ENCODE assay signal across 20 cellular contexts in the genomic region with DNA sequence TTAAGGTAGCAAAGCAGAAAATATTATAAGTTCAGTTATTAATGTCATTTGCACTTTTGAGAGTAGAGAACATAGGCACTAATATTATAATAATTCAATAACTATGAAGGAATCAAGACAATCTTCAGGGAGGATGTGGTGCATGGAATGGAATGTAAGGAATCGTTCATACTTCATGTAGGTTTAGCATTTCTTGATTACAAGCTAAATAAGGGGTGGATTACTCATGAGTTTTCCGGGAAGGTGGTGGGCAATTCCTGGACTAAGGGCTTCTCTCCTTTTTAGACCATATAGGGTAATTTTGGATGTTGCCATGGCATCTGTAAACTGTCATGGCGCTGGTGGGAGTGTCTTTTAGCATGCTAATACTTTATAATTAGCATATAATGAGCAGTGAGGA. TPM values are rescaled to one million over a fixed set of nuclear protein-coding genes. Genes with fewer than 3 reads are reported as not detected.
DNase-seq lines count a peak whose midpoint lies in the region; ATAC-seq, FAIRE-seq and TF ChIP-seq lines count a peak whose summit lies in the region.
"Had no signal": no experiment of that assay in that cellular context is flagged by ENCODE, and none has a peak within 500 bp of the region (broad histone marks: within the 10 kb centered on the region; RNA-seq: fewer than 3 reads in every experiment).

No MANE protein-coding gene starts in this region.

- BruUV-seq in mammary epithelial cell (replicated peaks; lab: Mats Ljungman, UMichigan) (no TSS peak), MCF 10A (replicated peaks; lab: Mats Ljungman, UMichigan) (no TSS peak), OCI-LY7 (replicated peaks; lab: Mats Ljungman, UMichigan) (no TSS peak), endothelial cell of umbilical vein (replicated peaks; lab: Mats Ljungman, UMichigan) (no TSS peak), PC-9 (replicated peaks; lab: Mats Ljungman, UMichigan) (no TSS peak)

- dilution Hi-C loops in mammary epithelial cell (cut with HindIII; ENCODE audit: low sequenced_read_pairs): no loop called here
- dilution Hi-C loops in endothelial cell of umbilical vein (cut with MboI; ENCODE audit: extremely low pct_ligation_motif_present, low sequenced_read_pairs): loop anchor here (25.0 kb wide), 1 partner anchor 154 kb away; no protein-coding TSS in a partner anchor

- peaks cover 4% of the 10 kb centered on the region for H3K4me1 ChIP-seq in mammary epithelial cell (ENCODE audit: insufficient read depth, low read length)
- peaks cover 9% of the 10 kb centered on the region for H3K4me1 ChIP-seq in OCI-LY7 (ENCODE audit: insufficient read depth, low read length, poor library complexity, severe bottlenecking)
- H3K4me1 ChIP-seq in endothelial cell of umbilical vein (ENCODE audit: control insufficient read depth, extremely low read depth, insufficient read depth, low read length): peaks cover 8% of the 10 kb centered on the region
- no peaks in the 10 kb centered on the region for H3K4me1 ChIP-seq in PC-9 (replicated peaks; ENCODE audit: insufficient read depth)
- H3K4me1 ChIP-seq: BE2C, body of pancreas had no signal

- H4K20me1 ChIP-seq in mammary epithelial cell (ENCODE audit: insufficient read depth, low read length): no peaks in the 10 kb centered on the region
- no peaks in the 10 kb centered on the region for H4K20me1 ChIP-seq in OCI-LY7 (ENCODE audit: insufficient read depth, low read length)
- no peaks in the 10 kb centered on the region for H4K20me1 ChIP-seq in endothelial cell of umbilical vein (replicated peaks; ENCODE audit: control insufficient read depth, extremely low read depth, insufficient read depth, low read length)
- H4K20me1 ChIP-seq in PC-9 (ENCODE audit: insufficient read depth): no peaks in the 10 kb centered on the region

- no peaks in the 10 kb centered on the region for H3K9me1 ChIP-seq in endothelial cell of umbilical vein (replicated peaks; ENCODE audit: control insufficient read depth, extremely low read depth, insufficient read depth, low read length)

- H3K4me1 Mint-ChIP-seq in MCF 10A (ENCODE audit: insufficient read depth, unreplicated experiment): no peaks in the 10 kb centered on the region

- no peaks in the 10 kb centered on the region for H3K9me2 ChIP-seq in OCI-LY7 (ENCODE audit: insufficient read depth, low read length)
- no peaks in the 10 kb centered on the region for H3K9me2 ChIP-seq in PC-9 (ENCODE audit: insufficient read depth)

- H2AFZ ChIP-seq in mammary epithelial cell (ENCODE audit: low read depth, low read length) (peak overlapping the region; percentile 40), OCI-LY7 (ENCODE audit: low read length) (peak overlapping the region; percentile 70), endothelial cell of umbilical vein (ENCODE audit: low read depth, low read length) (peak overlapping the region; percentile 75), PC-9 (no peak overlapping the region)

- POLR2A ChIA-PET in MCF 10A (lab: Yijun Ruan, JAX) (no interaction called here), OCI-LY7 (lab: Charles Lee) (no interaction called here), endothelial cell of umbilical vein (lab: Charles Lee) (no interaction called here), PC-9 (lab: Charles Lee; ENCODE audit: unreplicated experiment) (no interaction called here)

- no peak overlapping the region for H3K4me3 Mint-ChIP-seq in MCF 10A (ENCODE audit: unreplicated experiment)

- no peak overlapping the region for H3K4me3 ChIP-seq in mammary epithelial cell (replicated peaks in 1 of 3; ENCODE audit: insufficient read depth in 1 of 3, low read depth in 2 of 3, low read length in 3 of 3)
- no peak overlapping the region for H3K4me3 ChIP-seq in OCI-LY7 (ENCODE audit: low read depth, low read length, poor library complexity, severe bottlenecking)
- peak overlapping the region in 1 of 3 experiments; percentile 56 for H3K4me3 ChIP-seq in endothelial cell of umbilical vein (replicated peaks in 1 of 3; ENCODE audit: insufficient read depth in 1 of 3, low read depth in 1 of 3, low read length in 3 of 3)
- H3K4me3 ChIP-seq in PC-9: no peak overlapping the region
- H3K4me3 ChIP-seq: body of pancreas, upper lobe of right lung had no signal

- intact Hi-C loops in mammary epithelial cell (cut with micrococcal nuclease) (loop anchor here (10.0 kb wide), 1 partner anchor 529 kb away; a partner anchor contains a TSS), MCF 10A (cut with micrococcal nuclease) (no loop called here), OCI-LY7 (cut with micrococcal nuclease; ENCODE audit: unreplicated experiment) (loop anchor here (5.0 kb wide), 1 partner anchor 451 kb away; no protein-coding TSS in a partner anchor), endothelial cell of umbilical vein (cut with micrococcal nuclease) (loop anchor here (10.0 kb wide), 1 partner anchor 301 kb away; no protein-coding TSS in a partner anchor), PC-9 (cut with micrococcal nuclease; ENCODE audit: unreplicated experiment) (loop anchor here (10.0 kb wide), 1 partner anchor 171 kb away; no protein-coding TSS in a partner anchor)

- H3K9me3 Mint-ChIP-seq in MCF 10A (ENCODE audit: unreplicated experiment): no peaks in the 10 kb centered on the region
- H3K9me3 Mint-ChIP-seq: activated naive CD4-positive, alpha-beta T cell treated with anti-CD3 and anti-CD28 coated beads, Interleukin-2, amount 50 U/mL, for 24 hours; naive thymus-derived CD8-positive, alpha-beta T cell had no signal

- H3K79me2 ChIP-seq in mammary epithelial cell (ENCODE audit: insufficient read depth, low read length) (no peaks in the 10 kb centered on the region), OCI-LY7 (ENCODE audit: insufficient read depth, low read depth, low read length) (no peaks in the 10 kb centered on the region), endothelial cell of umbilical vein (ENCODE audit: control insufficient read depth, insufficient read depth, low read length) (no peaks in the 10 kb centered on the region), PC-9 (ENCODE audit: low read depth) (no peaks in the 10 kb centered on the region)

- H3K9me3 ChIP-seq in mammary epithelial cell (replicated peaks; ENCODE audit: insufficient read depth, low read length): no peaks in the 10 kb centered on the region
- H3K9me3 ChIP-seq in OCI-LY7 (ENCODE audit: low read length): no peaks in the 10 kb centered on the region
- H3K9me3 ChIP-seq in endothelial cell of umbilical vein (replicated peaks; ENCODE audit: control insufficient read depth, insufficient read depth, low read length): no peaks in the 10 kb centered on the region
- H3K9me3 ChIP-seq in PC-9 (ENCODE audit: insufficient read depth, low read depth): no peaks in the 10 kb centered on the region
- H3K9me3 ChIP-seq: BE2C, body of pancreas, upper lobe of right lung had no signal

- H3F3A ChIP-seq in PC-9 (ENCODE audit: insufficient read depth, low read depth): no peaks in the 10 kb centered on the region

- no peak for FAIRE-seq in endothelial cell of umbilical vein (lab: Jason Lieb, UNC)
- FAIRE-seq: colon, RCC 7860 had no signal

- H3K27me3 Mint-ChIP-seq in MCF 10A (ENCODE audit: insufficient read depth, unreplicated experiment): peaks cover 87% of the 10 kb centered on the region

- no peaks in the 10 kb centered on the region for H3K36me3 ChIP-seq in mammary epithelial cell (ENCODE audit: insufficient read depth, low read length)
- no peaks in the 10 kb centered on the region for H3K36me3 ChIP-seq in OCI-LY7 (ENCODE audit: insufficient read depth, low read length)
- H3K36me3 ChIP-seq in endothelial cell of umbilical vein (ENCODE audit: control insufficient read depth in 2 of 2, extremely low read depth in 1 of 2, insufficient read depth in 2 of 2, low read length in 2 of 2): no peaks in the 10 kb centered on the region
- no peaks in the 10 kb centered on the region for H3K36me3 ChIP-seq in PC-9 (ENCODE audit: low read depth)
- H3K36me3 ChIP-seq: BE2C, upper lobe of right lung had no signal

- in situ Hi-C loops in mammary epithelial cell (cut with MboI; ENCODE audit: low sequenced_read_pairs in 2 of 2): loop anchor here (5.0 to 10.0 kb wide), 2 partner anchors 279 to 281 kb away; no protein-coding TSS in a partner anchor

- CTCF ChIA-PET in mammary epithelial cell (lab: Charles Lee; ENCODE audit: low non-redundant PET) (no interaction called here), MCF 10A (lab: Yijun Ruan, JAX) (interaction anchor here (0.9 to 4.2 kb wide), 4 partner anchors 9 to 452 kb away, joined by 4 to 50 read pairs (median 4); no protein-coding TSS in a partner anchor), OCI-LY7 (lab: Charles Lee; ENCODE audit: unreplicated experiment) (no interaction called here), endothelial cell of umbilical vein (lab: Charles Lee) (interaction anchor here (0.6 to 5.3 kb wide), 11 partner anchors 10 to 452 kb away, joined by 3 to 51 read pairs (median 4); a partner anchor contains a TSS), PC-9 (lab: Charles Lee) (no interaction called here)

- no peak overlapping the region for H3K27ac Mint-ChIP-seq in MCF 10A (ENCODE audit: low read depth, unreplicated experiment)

- H3K4me2 ChIP-seq in mammary epithelial cell (ENCODE audit: insufficient read depth, low read depth, low read length) (peak overlapping the region; percentile 68), OCI-LY7 (ENCODE audit: low read length) (peak overlapping the region; percentile 57), endothelial cell of umbilical vein (ENCODE audit: insufficient read depth, low read length) (peak overlapping the region; percentile 89), PC-9 (no peak overlapping the region)

- TF ChIP-seq CTCF in mammary epithelial cell (conservative IDR thresholded peaks at IDR 0.05 in 1 of 2, IDR thresholded peaks at IDR 0.05 in 1 of 2; ENCODE audit: extremely low read depth in 1 of 2, insufficient read depth in 1 of 2, low read depth in 1 of 2, low read length in 2 of 2) (no peak), MCF 10A (IDR thresholded peaks at IDR 0.05; ENCODE audit: unreplicated experiment) (no peak), OCI-LY7 (conservative IDR thresholded peaks at IDR 0.05; ENCODE audit: low read length) (no peak), endothelial cell of umbilical vein (IDR thresholded peaks at IDR 0.05; ENCODE audit: extremely low read depth in 1 of 2, insufficient read depth in 1 of 2, low read depth in 1 of 2, low read length in 2 of 2) (no peak), PC-9 (conservative IDR thresholded peaks at IDR 0.05) (no peak)

- TF ChIP-seq POLR2A in endothelial cell of umbilical vein (IDR thresholded peaks at IDR 0.05; ENCODE audit: low read depth, low read length): no peak

- H3K9ac ChIP-seq in mammary epithelial cell (ENCODE audit: insufficient read depth, low read length) (no peak overlapping the region), endothelial cell of umbilical vein (replicated peaks; ENCODE audit: extremely low read depth, insufficient read depth, low read length) (peak overlapping the region; percentile 61)

- H3K27me3 ChIP-seq in mammary epithelial cell (ENCODE audit: insufficient read depth, low read length) (peaks cover 3% of the 10 kb centered on the region), endothelial cell of umbilical vein (ENCODE audit: control insufficient read depth in 2 of 2, insufficient read depth in 2 of 2, low read length in 2 of 2) (peaks cover 27 to 36% of the 10 kb centered on the region in 2 experiments), PC-9 (ENCODE audit: insufficient read depth, low read depth) (peaks cover 52% of the 10 kb centered on the region)

- no peaks in the 10 kb centered on the region for H3K36me3 Mint-ChIP-seq in MCF 10A (ENCODE audit: insufficient read depth, unreplicated experiment)
- H3K36me3 Mint-ChIP-seq: activated naive CD4-positive, alpha-beta T cell treated with anti-CD3 and anti-CD28 coated beads, Interleukin-2, amount 50 U/mL, for 24 hours; naive thymus-derived CD8-positive, alpha-beta T cell had no signal

- no peak overlapping the region for H3K27ac ChIP-seq in mammary epithelial cell (ENCODE audit: insufficient read depth, low read depth, low read length)
- no peak overlapping the region for H3K27ac ChIP-seq in OCI-LY7 (ENCODE audit: low read depth, low read length, poor library complexity, severe bottlenecking)
- H3K27ac ChIP-seq in endothelial cell of umbilical vein (ENCODE audit: insufficient read depth, low read depth, low read length): no peak overlapping the region
- no peak overlapping the region for H3K27ac ChIP-seq in PC-9
- H3K27ac ChIP-seq: body of pancreas, upper lobe of right lung had no signal

- ATAC-seq in HG02981 (IDR thresholded peaks at IDR 0.05; ENCODE audit: unreplicated experiment) (no peak), HG03139 (IDR thresholded peaks at IDR 0.05; ENCODE audit: unreplicated experiment) (no peak), HG03442 (IDR thresholded peaks at IDR 0.05; ENCODE audit: unreplicated experiment) (no peak)

- 44% methylated on average over 3 of the region's 3 CpGs for WGBS in mammary epithelial cell (ENCODE audit: low coverage, missing lambda C conversion rate)

- no peak for DNase-seq in mammary epithelial cell
- DNase-seq in MCF 10A (ENCODE audit: unreplicated experiment): no peak
- DNase-seq in OCI-LY7 (ENCODE audit: low spot score): no peak
- DNase-seq in endothelial cell of umbilical vein (ENCODE audit: low read depth, low spot score): peak; percentile 13
- no peak for DNase-seq in PC-9
- DNase-seq: 8988T had no signal

RNA-seq across cellular contexts. Expression of a gene that starts 9.1 kb away (rescaled TPM):
- total RNA-seq in mammary epithelial cell (not detected), MCF 10A (2022) (not detected in 2 replicates), OCI-LY7 (2022) (4.9 and 5.1 TPM in 2 replicates), endothelial cell of umbilical vein (not detected in 2 replicates), PC-9 (2021) (not detected in 2 replicates)
- polyA plus RNA-seq in mammary epithelial cell (not detected), endothelial cell of umbilical vein (not detected in 2 replicates)
- polyA minus RNA-seq in mammary epithelial cell (not detected), endothelial cell of umbilical vein (not detected in 2 replicates)
- total RNA-seq in OCI-LY7 (2014; rRNA removed; shearing (Covaris generic)): 2.9 and 3.1 TPM in 2 replicates
- polyA plus RNA-seq in endothelial cell of umbilical vein (2011; cell fraction: cytosol; rRNA removed): not detected in 2 replicates
- polyA plus RNA-seq in endothelial cell of umbilical vein (2011; cell fraction: nucleus; rRNA removed): not detected in 2 replicates
- polyA plus RNA-seq in endothelial cell of umbilical vein (2012): not detected in 2 replicates
- not detected for polyA minus RNA-seq in endothelial cell of umbilical vein (2011; cell fraction: cytosol; rRNA and poly(A)+ RNA removed)
- polyA minus RNA-seq in endothelial cell of umbilical vein (2011; cell fraction: nucleus; rRNA and poly(A)+ RNA removed): not detected in 2 replicates
- total RNA-seq: activated CD8-positive, alpha-beta memory T cell treated with anti-CD3 and anti-CD28 coated beads for 36 hours; body of pancreas; kidney; naive thymus-derived CD8-positive, alpha-beta T cell; posterior vena cava; skeletal muscle tissue; upper lobe of right lung had no signal
- polyA plus RNA-seq: naive thymus-derived CD8-positive, alpha-beta T cell had no signal

RNA-seq across cellular contexts. Expression of a gene that starts 23.7 kb away (rescaled TPM):
- total RNA-seq in mammary epithelial cell (under 1 TPM in 1 of 2 donors, not detected in 1; 0.67 TPM), MCF 10A (2022) (not detected in 2 replicates), OCI-LY7 (2022) (552 and 585 TPM in 2 replicates), endothelial cell of umbilical vein (not detected in 2 replicates), PC-9 (2021) (not detected in 2 replicates)
- polyA plus RNA-seq in mammary epithelial cell (0.03 TPM), endothelial cell of umbilical vein (not detected in 2 replicates)
- polyA minus RNA-seq in mammary epithelial cell (not detected), endothelial cell of umbilical vein (not detected in 2 replicates)
- total RNA-seq in OCI-LY7 (2014; rRNA removed; shearing (Covaris generic)): 1,088 and 1,231 TPM in 2 replicates
- not detected in 2 replicates for polyA plus RNA-seq in endothelial cell of umbilical vein (2011; cell fraction: cytosol; rRNA removed)
- polyA plus RNA-seq in endothelial cell of umbilical vein (2011; cell fraction: nucleus; rRNA removed): not detected in 2 replicates
- polyA plus RNA-seq in endothelial cell of umbilical vein (2012): not detected in 2 replicates
- polyA minus RNA-seq in endothelial cell of umbilical vein (2011; cell fraction: cytosol; rRNA and poly(A)+ RNA removed): not detected
- not detected in 2 replicates for polyA minus RNA-seq in endothelial cell of umbilical vein (2011; cell fraction: nucleus; rRNA and poly(A)+ RNA removed)

RNA-seq across cellular contexts. Expression of a gene that starts 44.3 kb away (rescaled TPM):
- total RNA-seq in mammary epithelial cell (not detected), MCF 10A (2022) (not detected in 2 replicates), OCI-LY7 (2022) (not detected in 2 replicates), endothelial cell of umbilical vein (not detected in 2 replicates), PC-9 (2021) (not detected in 2 replicates)
- polyA plus RNA-seq in mammary epithelial cell (not detected), endothelial cell of umbilical vein (not detected in 2 replicates)
- polyA minus RNA-seq in mammary epithelial cell (not detected), endothelial cell of umbilical vein (not detected in 2 replicates)
- not detected in 2 replicates for total RNA-seq in OCI-LY7 (2014; rRNA removed; shearing (Covaris generic))
- not detected in 2 replicates for polyA plus RNA-seq in endothelial cell of umbilical vein (2011; cell fraction: cytosol; rRNA removed)
- polyA plus RNA-seq in endothelial cell of umbilical vein (2011; cell fraction: nucleus; rRNA removed): not detected in 2 replicates
- polyA plus RNA-seq in endothelial cell of umbilical vein (2012): not detected in 2 replicates
- polyA minus RNA-seq in endothelial cell of umbilical vein (2011; cell fraction: cytosol; rRNA and poly(A)+ RNA removed): not detected
- polyA minus RNA-seq in endothelial cell of umbilical vein (2011; cell fraction: nucleus; rRNA and poly(A)+ RNA removed): not detected in 2 replicates
- total RNA-seq: activated CD8-positive, alpha-beta memory T cell treated with anti-CD3 and anti-CD28 coated beads for 36 hours; body of pancreas; kidney; naive thymus-derived CD8-positive, alpha-beta T cell; posterior vena cava; skeletal muscle tissue; upper lobe of right lung had no signal
- polyA plus RNA-seq: naive thymus-derived CD8-positive, alpha-beta T cell had no signal

Comparison
In these comparisons a context has a peak if more than half of its experiments do, and no peak if none do; other contexts are left out.
1. CTCF ChIA-PET loops: an anchor here in MCF 10A (0.9 to 4.2 kb wide) and endothelial cell of umbilical vein (0.6 to 5.3 kb wide); none called in mammary epithelial cell, OCI-LY7 and PC-9.
2. RNA of a gene that starts 23.7 kb away (total RNA-seq): 552 to 1,231 TPM in OCI-LY7; 0.67 TPM in mammary epithelial cell, not detected in PC-9, not detected in MCF 10A and not detected in endothelial cell of umbilical vein; every median in the first group is over 100 times any median in the second.